30 cellular contexts compared by ENCODE assay signal in the genomic region with DNA sequence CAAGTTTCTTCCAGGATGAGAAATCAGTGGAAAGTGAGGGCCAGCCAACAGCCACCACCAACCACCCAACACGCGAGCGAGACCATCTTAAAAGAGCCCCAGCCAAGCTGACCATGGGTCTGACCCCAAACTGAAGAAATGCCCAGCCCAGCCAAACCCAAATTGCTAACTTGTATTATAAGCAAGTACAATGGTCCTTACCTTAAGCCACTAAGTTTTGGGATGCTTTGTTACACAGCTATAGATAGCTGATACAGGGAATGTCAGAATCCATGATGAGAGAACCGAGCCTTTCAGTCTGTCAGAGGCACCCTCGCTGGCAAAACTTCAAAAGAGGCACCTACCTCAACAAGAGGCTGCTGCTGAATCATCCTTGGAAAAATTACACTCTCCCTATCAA.
"Had no signal": no experiment of that assay in that cellular context is flagged by ENCODE, and none has a peak within 500 bp of the region (broad histone marks: within the 10 kb centered on the region; RNA-seq: fewer than 3 reads in every experiment).

No MANE protein-coding gene starts in this region.

- H3K4me3 Mint-ChIP-seq: activated CD4-positive, alpha-beta T cell treated with anti-CD3 and anti-CD28 coated beads for 36 hours; activated CD8-positive, alpha-beta T cell treated with anti-CD3 and anti-CD28 coated beads for 36 hours; activated naive CD4-positive, alpha-beta T cell treated with anti-CD3 and anti-CD28 coated beads, Interleukin-2, amount 50 U/mL, for 24 hours; activated T-helper 1 cell treated with anti-CD3 and anti-CD28 coated beads, Interleukin-12 subunit alpha, Interleukin-12 subunit beta, Interleukin-2, Interleukin-4 antibody, amounts not matched to agents 30 ng/mL and 10 ng/mL and 1 ng/mL, durations not matched to agents 14 hours and 24 hours and 36 hours; T-cell had no signal

- H3K27ac ChIP-seq: SK-N-MC, WERI-Rb-1 had no signal

- H3K9me3 Mint-ChIP-seq: T-cell had no signal

- ATAC-seq: activated CD4-positive, alpha-beta T cell treated with anti-CD3 and anti-CD28 coated beads for 36 hours; activated CD8-positive, alpha-beta T cell treated with anti-CD3 and anti-CD28 coated beads for 36 hours; Panc1; Right ventricle myocardium inferior; T-cell had no signal

- H3K27ac Mint-ChIP-seq: activated CD4-positive, alpha-beta T cell treated with anti-CD3 and anti-CD28 coated beads for 36 hours; activated CD8-positive, alpha-beta T cell treated with anti-CD3 and anti-CD28 coated beads for 36 hours; activated naive CD4-positive, alpha-beta T cell treated with anti-CD3 and anti-CD28 coated beads, Interleukin-2, amount 50 U/mL, for 24 hours; activated T-helper 1 cell treated with anti-CD3 and anti-CD28 coated beads, Interleukin-12 subunit alpha, Interleukin-12 subunit beta, Interleukin-2, Interleukin-4 antibody, amounts not matched to agents 30 ng/mL and 10 ng/mL and 1 ng/mL, durations not matched to agents 14 hours and 24 hours and 36 hours; T-cell had no signal

- H3K27me3 Mint-ChIP-seq: activated CD4-positive, alpha-beta T cell treated with anti-CD3 and anti-CD28 coated beads for 36 hours; activated CD8-positive, alpha-beta T cell treated with anti-CD3 and anti-CD28 coated beads for 36 hours; activated naive CD4-positive, alpha-beta T cell treated with anti-CD3 and anti-CD28 coated beads, Interleukin-2, amount 50 U/mL, for 24 hours; T-cell had no signal

- H3K4me3 ChIP-seq: MG63, SK-N-MC had no signal

- DNase-seq: activated CD4-positive, alpha-beta T cell treated with anti-CD3 and anti-CD28 coated beads for 36 hours; activated CD4-positive, alpha-beta T cell treated with anti-CD3 and anti-CD28 coated beads, Interleukin-2, amount 50 U/mL, for 1 hour; activated CD8-positive, alpha-beta memory T cell treated with anti-CD3 and anti-CD28 coated beads, Interleukin-2, amount 50 U/mL, for 4 hours; activated CD8-positive, alpha-beta T cell treated with anti-CD3 and anti-CD28 coated beads for 36 hours; activated effector memory CD4-positive, alpha-beta T cell treated with Interleukin-2 at 50 U/mL for 16 hours; activated naive CD4-positive, alpha-beta T cell; aorta; central memory CD4-positive, alpha-beta T cell; MG63; MV-4-11; NCI-H1092 treated with DMSO at 0.1 percent for 48 hours; NCI-H1417 treated with DMSO at 0.1 percent for 48 hours; NCI-H1694; NCI-H2029; NCI-H2107; NCI-H2171 treated with DMSO at 0.1 percent for 48 hours; NCI-H226; NCI-H510A; NCI-H526 treated with DMSO at 0.1 percent for 48 hours; NCI-H82; RPMI8226; T-cell; T-helper 2 cell; T1000; WERI-Rb-1 had no signal
